In the genomic region with DNA sequence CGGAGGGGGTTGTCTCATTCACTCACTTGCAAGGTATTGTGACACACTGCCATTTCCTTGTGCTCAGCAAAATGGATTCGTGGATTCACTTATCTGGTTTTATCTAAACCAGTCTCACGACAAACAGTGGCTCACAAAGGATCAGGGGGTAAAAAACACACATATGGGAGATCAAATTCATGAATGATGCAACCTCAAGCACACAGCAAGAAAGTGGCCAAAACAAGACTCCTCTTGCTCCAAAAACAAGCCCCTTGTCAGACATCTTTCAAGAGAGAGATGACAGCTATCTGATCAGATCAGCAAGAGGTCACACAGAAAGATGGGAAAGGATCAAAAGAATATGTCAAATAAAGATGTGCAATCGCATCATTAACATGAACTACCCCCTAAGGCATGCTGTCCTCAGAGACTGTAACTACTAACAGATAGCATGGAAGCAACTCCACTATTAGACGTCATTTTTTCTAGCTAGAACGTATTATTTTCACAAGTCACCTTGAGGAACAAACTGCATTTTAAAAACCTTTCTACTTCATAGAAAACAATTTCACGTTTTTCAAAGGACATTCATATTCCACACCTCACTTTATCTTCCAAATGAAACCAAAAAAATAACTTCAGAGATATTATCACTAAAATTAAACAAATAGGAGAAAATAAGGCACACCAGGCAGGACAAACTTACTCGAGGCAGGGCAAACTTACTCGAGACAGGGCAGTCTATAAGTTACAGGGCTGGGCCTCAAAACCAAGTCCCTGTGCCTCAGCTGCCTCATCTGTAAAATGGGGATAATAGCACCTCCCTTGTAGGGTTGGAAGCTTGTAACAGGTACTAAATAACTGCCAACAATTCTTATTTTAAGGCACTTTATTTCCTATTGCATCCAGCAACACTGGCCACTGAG, we compare ENCODE assay signal across 14 cellular contexts.
DNase-seq lines count a peak whose midpoint lies in the region; ATAC-seq, FAIRE-seq and TF ChIP-seq lines count a peak whose summit lies in the region.
"Had no signal": no experiment of that assay in that cellular context is flagged by ENCODE, and none has a peak within 500 bp of the region (broad histone marks: within the 10 kb centered on the region; RNA-seq: fewer than 3 reads in every experiment).

No MANE protein-coding gene starts in this region.

- no peaks in the 10 kb centered on the region for H3K9me2 ChIP-seq in hepatocyte (replicated peaks; ENCODE audit: insufficient read depth)

- H3K27ac Mint-ChIP-seq in activated naive CD8-positive, alpha-beta T cell treated with anti-CD3 and anti-CD28 coated beads, Interleukin-2, amount 50 U/mL, for 24 hours: peak overlapping the region; percentile 4
- peak overlapping the region; percentile 14 for H3K27ac Mint-ChIP-seq in type B pancreatic cell
- H3K27ac Mint-ChIP-seq: T-helper 2 cell treated with Interferon-gamma antibody and Interleukin-4, amounts not matched to agents 5 μg/mL and 100 μg/mL, for 36 hours had no signal

- H4K20me1 ChIP-seq in HepG2 (ENCODE audit: insufficient read depth, low read length) (no peaks in the 10 kb centered on the region), hepatocyte (ENCODE audit: insufficient read depth, poor library complexity, severe bottlenecking) (no peaks in the 10 kb centered on the region)

- BruUV-seq in HepG2 (replicated peaks; lab: Mats Ljungman, UMichigan): no TSS peak

- 14% methylated on average over 9 of the region's 9 CpGs for WGBS in HepG2 (ENCODE audit: low lambda C conversion rate)
- WGBS in right lobe of liver (ENCODE audit: insufficient coverage, low coverage, low lambda C conversion rate, missing lambda C conversion rate): 71% methylated on average over 9 of the region's 9 CpGs
- WGBS in hepatocyte (ENCODE audit: low lambda C conversion rate, missing lambda C conversion rate): 62% methylated on average over 9 of the region's 9 CpGs

- peaks cover 0 to 4% of the 10 kb centered on the region in 2 experiments; a peak in 3 of 5 replicates for H3K27me3 ChIP-seq in HepG2 (ENCODE audit: control insufficient read depth in 1 of 2, insufficient read depth in 2 of 2, low read length in 2 of 2)
- no peaks in the 10 kb centered on the region for H3K27me3 ChIP-seq in right lobe of liver
- H3K27me3 ChIP-seq in hepatocyte: no peaks in the 10 kb centered on the region

- no peak for TF ChIP-seq CTCF in HepG2 (CRISPR knock-in tag; IDR thresholded peaks at IDR 0.05)
- TF ChIP-seq CTCF in right lobe of liver (IDR thresholded peaks at IDR 0.05): no peak
- TF ChIP-seq CTCF in hepatocyte (IDR thresholded peaks at IDR 0.05; ENCODE audit: poor library complexity): no peak
- no peak for TF ChIP-seq CTCF in type B pancreatic cell (conservative IDR thresholded peaks at IDR 0.05)

- TF ChIP-seq POLR2A in HepG2 (IDR thresholded peaks at IDR 0.05; ENCODE audit: insufficient read depth in 1 of 2, low read depth in 2 of 2, low read length in 2 of 2): no peak
- TF ChIP-seq POLR2A in right lobe of liver (IDR thresholded peaks at IDR 0.05): no peak

- no peak overlapping the region for H3K4me3 Mint-ChIP-seq in activated naive CD8-positive, alpha-beta T cell treated with anti-CD3 and anti-CD28 coated beads, Interleukin-2, amount 50 U/mL, for 24 hours
- no peak overlapping the region for H3K4me3 Mint-ChIP-seq in type B pancreatic cell
- H3K4me3 Mint-ChIP-seq: T-helper 2 cell treated with Interferon-gamma antibody and Interleukin-4, amounts not matched to agents 5 μg/mL and 100 μg/mL, for 36 hours had no signal

- peaks cover 30% of the 10 kb centered on the region for H3K4me1 Mint-ChIP-seq in activated naive CD8-positive, alpha-beta T cell treated with anti-CD3 and anti-CD28 coated beads, Interleukin-2, amount 50 U/mL, for 24 hours
- peaks cover 14% of the 10 kb centered on the region for H3K4me1 Mint-ChIP-seq in type B pancreatic cell (ENCODE audit: unreplicated experiment)

- ATAC-seq in HepG2 (no peak), right lobe of liver (no peak)
- no peak for ATAC-seq in activated naive CD8-positive, alpha-beta T cell treated with anti-CD3 and anti-CD28 coated beads, Interleukin-2, amount 50 U/mL, for 24 hours
- ATAC-seq: PC-3 had no signal

- H3K9ac ChIP-seq in HepG2 (ENCODE audit: insufficient read depth, low read depth, low read length): no peak overlapping the region

- H2AFZ ChIP-seq in HepG2 (ENCODE audit: low read length): no peak overlapping the region
- no peak overlapping the region for H2AFZ ChIP-seq in hepatocyte

- intact Hi-C loops in HepG2 (cut with micrococcal nuclease; ENCODE audit: unreplicated experiment): no loop called here
- intact Hi-C loops in right lobe of liver (cut with DNase I): no loop called here

- no peak overlapping the region for H3K27ac ChIP-seq in HepG2 (ENCODE audit: extremely low read length, insufficient read depth, low read length)
- no peak overlapping the region for H3K27ac ChIP-seq in right lobe of liver
- peak overlapping the region; percentile 33 for H3K27ac ChIP-seq in hepatocyte

- H3K4me1 ChIP-seq in HepG2 (ENCODE audit: insufficient read depth, low read length) (no peaks in the 10 kb centered on the region), right lobe of liver (no peaks in the 10 kb centered on the region), hepatocyte (ENCODE audit: insufficient read depth) (peaks cover 13% of the 10 kb centered on the region)

- in situ Hi-C loops in HepG2 (cut with HindIII; ENCODE audit: extremely low pct_ligation_motif_present, low pct_unique_long_range_greater_than_20kb): no loop called here

- TF ChIP-seq EP300 in HepG2 (IDR thresholded peaks at IDR 0.05; ENCODE audit: low read depth in 2 of 2, low read length in 2 of 2): no peak
- TF ChIP-seq EP300 in HepG2 (CRISPR knock-in tag; IDR thresholded peaks at IDR 0.05; ENCODE audit: borderline replicate concordance): no peak

- POLR2A ChIA-PET in HepG2 (lab: Yijun Ruan, JAX): no interaction called here

- DNase-seq in HepG2 (ENCODE audit: low spot score) (no peak), right lobe of liver (no peak), hepatocyte (ENCODE audit: low spot score) (no peak), type B pancreatic cell (ENCODE audit: extremely low spot score, unreplicated experiment) (no peak), occipital lobe (lab: John Stamatoyannopoulos, UW) (no peak), NCI-H1092 treated with DMSO at 0.1 percent for 48 hours (lab: John Stamatoyannopoulos, UW) (no peak)
- DNase-seq in activated naive CD8-positive, alpha-beta T cell treated with anti-CD3 and anti-CD28 coated beads, Interleukin-2, amount 50 U/mL, for 24 hours: no peak
- no peak for DNase-seq in central memory CD4-positive, alpha-beta T cell
- DNase-seq: NCI-H345; PC-3; stimulated activated CD4-positive, alpha-beta T cell treated with anti-CD3 and anti-CD28 coated beads, Interleukin-4, amount 100 ng/mL, for 1 hour; stimulated activated naive CD4-positive, alpha-beta T cell treated with Interleukin-2 at 50 U/mL for 16 hours had no signal

- H3K36me3 Mint-ChIP-seq in activated naive CD8-positive, alpha-beta T cell treated with anti-CD3 and anti-CD28 coated beads, Interleukin-2, amount 50 U/mL, for 24 hours (ENCODE audit: low read depth): peaks cover 42% of the 10 kb centered on the region
- no peaks in the 10 kb centered on the region for H3K36me3 Mint-ChIP-seq in type B pancreatic cell

- no peak for TF ChIP-seq RAD21 in HepG2 (CRISPR knock-in tag; IDR thresholded peaks at IDR 0.05)

- H3K4me3 ChIP-seq in HepG2 (replicated peaks in 1 of 3; ENCODE audit: insufficient read depth in 1 of 3, low read depth in 2 of 3, low read length in 3 of 3): no peak overlapping the region
- no peak overlapping the region for H3K4me3 ChIP-seq in right lobe of liver
- H3K4me3 ChIP-seq in hepatocyte: no peak overlapping the region

- H3K27me3 Mint-ChIP-seq in activated naive CD8-positive, alpha-beta T cell treated with anti-CD3 and anti-CD28 coated beads, Interleukin-2, amount 50 U/mL, for 24 hours: no peaks in the 10 kb centered on the region
- peaks cover 19% of the 10 kb centered on the region for H3K27me3 Mint-ChIP-seq in type B pancreatic cell

- CTCF ChIA-PET in HepG2 (lab: Yijun Ruan, JAX; ENCODE audit: low intra/inter-chr PET ratio, low total read pairs): no interaction called here

- H3K4me2 ChIP-seq in HepG2 (ENCODE audit: low read depth, low read length) (no peak overlapping the region), hepatocyte (no peak overlapping the region)

- FAIRE-seq in HepG2 (lab: Jason Lieb, UNC): peak; percentile 36
- FAIRE-seq: kidney had no signal

- no peaks in the 10 kb centered on the region for H3K36me3 ChIP-seq in HepG2 (replicated peaks in 1 of 2; ENCODE audit: control insufficient read depth in 1 of 2, insufficient read depth in 2 of 2, low read length in 2 of 2)
- H3K36me3 ChIP-seq in right lobe of liver: peaks cover 0 to 2% (median under 1%) of the 10 kb centered on the region in 4 donors
- no peaks in the 10 kb centered on the region for H3K36me3 ChIP-seq in hepatocyte (replicated peaks; ENCODE audit: insufficient read depth, low read depth)

- H3K9me3 ChIP-seq in HepG2 (ENCODE audit: low read length): no peaks in the 10 kb centered on the region
- H3K9me3 ChIP-seq in right lobe of liver: no peaks in the 10 kb centered on the region
- H3K9me3 ChIP-seq in hepatocyte (ENCODE audit: low read depth): no peaks in the 10 kb centered on the region

- no peaks in the 10 kb centered on the region for H3K9me3 Mint-ChIP-seq in activated naive CD8-positive, alpha-beta T cell treated with anti-CD3 and anti-CD28 coated beads, Interleukin-2, amount 50 U/mL, for 24 hours
- no peaks in the 10 kb centered on the region for H3K9me3 Mint-ChIP-seq in type B pancreatic cell
- H3K9me3 Mint-ChIP-seq: T-helper 2 cell treated with Interferon-gamma antibody and Interleukin-4, amounts not matched to agents 5 μg/mL and 100 μg/mL, for 36 hours had no signal

- H3K79me2 ChIP-seq in HepG2 (ENCODE audit: insufficient read depth, low read length): no peaks in the 10 kb centered on the region
- H3K79me2 ChIP-seq in hepatocyte: no peaks in the 10 kb centered on the region

TF ChIP-seq in HepG2, 621 proteins besides CTCF, POLR2A, EP300 and RAD21:
- TF ChIP-seq ATF7 (IDR thresholded peaks at IDR 0.05) (0 out of 2 replicates have a peak, but pooled peaks have one; percentile 9), ATF7 (CRISPR knock-in tag; IDR thresholded peaks at IDR 0.05) (no peak), MAFK (conservative IDR thresholded peaks at IDR 0.05 in 1 of 2, IDR thresholded peaks at IDR 0.05 in 1 of 2; ENCODE audit: low read length in 2 of 2) (0 out of 4 replicates have a peak, but pooled peaks of 1 of the 2 experiments have one; percentile 11), NKX3-1 (CRISPR knock-in tag; IDR thresholded peaks at IDR 0.05) (no peak), ZNF629 (CRISPR knock-in tag; conservative IDR thresholded peaks at IDR 0.05) (peak; percentile 64; the same call in 1 of the 2 replicates), ZNF781 (CRISPR knock-in tag; IDR thresholded peaks at IDR 0.05; ENCODE audit: borderline replicate concordance, not compliant biosample characterization) (no peak), CHCHD3 (CRISPR knock-in tag; IDR thresholded peaks at IDR 0.05) (no peak)
TF ChIP-seq in HepG2: peak in this region for 3.
